Comparison of ENCODE assay signal across 1 cellular context in genomic region chrX:155334486-155335316, GRCh38.
TF ChIP-seq lines count a peak whose summit lies in the region.

CLIC2 (minus strand) TSS chrX:155334614; CDS start chrX:155334427, 187 bp downstream.

TF ChIP-seq in SK-N-SH, 30 proteins besides CTCF, POLR2A, EP300 and RAD21 (continued from another document):
- TF ChIP-seq USF1 (IDR thresholded peaks at IDR 0.05; ENCODE audit: borderline replicate concordance, low read depth): no peak
- no peak for TF ChIP-seq TAF1 (IDR thresholded peaks at IDR 0.05; ENCODE audit: borderline replicate concordance, low read depth, low read length)
- TF ChIP-seq JUND (IDR thresholded peaks at IDR 0.05): no peak
- TF ChIP-seq CHD2 (IDR thresholded peaks at IDR 0.05; ENCODE audit: low read length, partially characterized antibody): no peak
- no peak for TF ChIP-seq TCF12 (IDR thresholded peaks at IDR 0.05)
